Comparison of ENCODE assay signal across 8 cellular contexts in genomic region chr5:140664353-140665119, GRCh38. TPM values are rescaled to one million over a fixed set of nuclear protein-coding genes. Genes with fewer than 3 reads are reported as not detected.
A peak's percentile ranks its signal among the peaks of the same experiment; 100 is the strongest.
DNase-seq lines count a peak whose midpoint lies in the region; TF ChIP-seq lines count a peak whose summit lies in the region.

TSS of gene WDR55 (plus strand) at chr5:140664904. CDS start at chr5:140664913, 9 bp downstream.

- no peak within 1 kb of the TSS for H3K4ac ChIP-seq in H9 (ENCODE audit: low read depth, low read length)

- no peak within 1 kb of the TSS for H3K56ac ChIP-seq in H9 (ENCODE audit: insufficient read length, low read depth, low read length)

- H2BK20ac ChIP-seq in H9 (ENCODE audit: low read depth, low read length, poor library complexity, severe bottlenecking) = no peak within 1 kb of the TSS

- no peaks in the 10 kb centered on the region for H4K20me1 ChIP-seq in H9 (ENCODE audit: control insufficient read depth, insufficient read depth, insufficient read length)

- H3K18ac ChIP-seq in H9 (ENCODE audit: insufficient read length, low read depth, low read length) = no peak within 1 kb of the TSS

- no peaks in the 10 kb centered on the region for H3K27me3 Mint-ChIP-seq in H9 (ENCODE audit: low read depth)
- no peaks in the 10 kb centered on the region for H3K27me3 Mint-ChIP-seq in neural crest cell (ENCODE audit: low read depth)

- no peak within 1 kb of the TSS for H3K23ac ChIP-seq in H9 (ENCODE audit: insufficient read length, low read depth, low read length)

- H3K27ac ChIP-seq in H9 (ENCODE audit: insufficient read length, low read depth, low read length) = no peak within 1 kb of the TSS
- H3K27ac ChIP-seq in stomach smooth muscle (ENCODE audit: low read length) = peak within 1 kb of the TSS; percentile 89

- H3K4me1 ChIP-seq in ES-I3 (ENCODE audit: insufficient read depth, low read length) (no peaks in the 10 kb centered on the region), H9 (ENCODE audit: insufficient read depth, low read length) (no peaks in the 10 kb centered on the region), stomach smooth muscle (ENCODE audit: control insufficient read depth, insufficient read depth, low read length) (peaks cover 20% of the 10 kb centered on the region)

- peaks cover 5% of the 10 kb centered on the region for H3K23me2 ChIP-seq in H9 (ENCODE audit: insufficient read length, low read depth, low read length, poor library complexity, severe bottlenecking)

- H3K4me1 Mint-ChIP-seq in H9 (peaks cover 0 to 6% of the 10 kb centered on the region in 2 experiments; a peak in 2 of 4 replicates), neural crest cell (peaks cover 28% of the 10 kb centered on the region)

- H3K4me3 ChIP-seq in MG63 (peak within 1 kb of the TSS; percentile 97), foreskin fibroblast (ENCODE audit: low read depth in 1 of 2, low read length in 2 of 2) (peak within 1 kb of the TSS; percentile 85 to 94), stomach smooth muscle (ENCODE audit: low read length in 2 of 2) (peak within 1 kb of the TSS; percentile 95 to 99)

- peak within 1 kb of the TSS; percentile 58; the same call in 1 of the 2 replicates for H3K14ac ChIP-seq in H9 (ENCODE audit: insufficient read depth, low read length)

- H3K4me2 ChIP-seq in H9 (ENCODE audit: insufficient read depth, insufficient read length, low read length) = peak within 1 kb of the TSS; percentile 93

- H2BK5ac ChIP-seq in H9 (ENCODE audit: insufficient read length, low read length) = no peak within 1 kb of the TSS

- H2AFZ ChIP-seq in H9 (ENCODE audit: low read length) = peak within 1 kb of the TSS; percentile 82

- H3K9me3 Mint-ChIP-seq in H9 (no peaks in the 10 kb centered on the region), neural crest cell (no peaks in the 10 kb centered on the region)

- peak; percentile 97 for DNase-seq in H9
- peak; percentile 99 for DNase-seq in MG63
- peak; percentile 97 for DNase-seq in SIG-M5 treated with dmso at 0.1 percent for 504 hours (lab: John Stamatoyannopoulos, UW; ENCODE audit: unreplicated experiment)
- peak; percentile 95 for DNase-seq in activated gamma-delta T cell treated with anti-CD3 and anti-CD28 coated beads, Interleukin-2, amount 50 U/mL, for 16 hours (ENCODE audit: low read depth)
- DNase-seq in foreskin fibroblast = peak; percentile 93 to 97
- DNase-seq in neural crest cell (ENCODE audit: low read depth, low spot score) = peak; percentile 89

- no peak within 1 kb of the TSS for H2AK5ac ChIP-seq in H9 (ENCODE audit: insufficient read length, low read length)

- H3K27me3 ChIP-seq in H9 (ENCODE audit: insufficient read depth, low read length) = no peaks in the 10 kb centered on the region
- H3K27me3 ChIP-seq in MG63 = no peaks in the 10 kb centered on the region
- H3K27me3 ChIP-seq in stomach smooth muscle (ENCODE audit: control insufficient read depth in 1 of 2, insufficient read depth in 2 of 2, low read length in 2 of 2) = no peaks in the 10 kb centered on the region

- no CpG with 5 or more reads among the region's 54 CpGs for WGBS in H9 (ENCODE audit: extremely low coverage, insufficient read length, low lambda C conversion rate)

- H3K4me3 Mint-ChIP-seq in H9 = peak within 1 kb of the TSS; percentile 97
- peak within 1 kb of the TSS; percentile 95 for H3K4me3 Mint-ChIP-seq in neural crest cell

- peak within 1 kb of the TSS; percentile 65 to 94 (median 85); a peak in 6 of 7 replicates for H3K27ac Mint-ChIP-seq in H9
- H3K27ac Mint-ChIP-seq in neural crest cell (ENCODE audit: unreplicated experiment) = peak within 1 kb of the TSS; percentile 97

- no peak within 1 kb of the TSS for H4K8ac ChIP-seq in H9 (replicated peaks; ENCODE audit: insufficient read length, low read depth, low read length)

- H2BK120ac ChIP-seq in H9 (ENCODE audit: low read depth, low read length, poor library complexity, severe bottlenecking) = no peak within 1 kb of the TSS

- H4K91ac ChIP-seq in H9 (ENCODE audit: insufficient read length, low read depth, low read length) = no peak within 1 kb of the TSS

- peaks cover 4% of the 10 kb centered on the region for H3K79me1 ChIP-seq in H9 (ENCODE audit: insufficient read depth, low read depth, low read length, poor library complexity, severe bottlenecking)

- no peak within 1 kb of the TSS for H2BK15ac ChIP-seq in H9 (ENCODE audit: low read depth, low read length)

- no peaks in the 10 kb centered on the region for H3K79me2 ChIP-seq in H9 (ENCODE audit: insufficient read depth, low read length)

- H3K9ac ChIP-seq in ES-I3 (ENCODE audit: low read depth, low read length) = peak within 1 kb of the TSS; percentile 79
- peak within 1 kb of the TSS; percentile 65 for H3K9ac ChIP-seq in H9 (ENCODE audit: extremely low read depth, insufficient read length, low read length)
- peak within 1 kb of the TSS; percentile 91 to 95 for H3K9ac ChIP-seq in stomach smooth muscle (ENCODE audit: low read length in 2 of 2)

- H3K36me3 Mint-ChIP-seq in H9 (ENCODE audit: insufficient read depth in 1 of 3, low read depth in 3 of 3) (peaks cover 21 to 72% (median 61%) of the 10 kb centered on the region in 3 experiments; a peak in 6 of 7 replicates), neural crest cell (ENCODE audit: low read depth) (peaks cover 21% of the 10 kb centered on the region)

- no peak within 1 kb of the TSS for H2BK12ac ChIP-seq in H9 (ENCODE audit: insufficient read length, low read depth, low read length)

- H3K9me3 ChIP-seq in ES-I3 (ENCODE audit: control insufficient read depth, insufficient read depth, low read length) (no peaks in the 10 kb centered on the region), H9 (ENCODE audit: control insufficient read depth, low read depth, low read length) (no peaks in the 10 kb centered on the region), MG63 (no peaks in the 10 kb centered on the region), stomach smooth muscle (ENCODE audit: control insufficient read depth in 2 of 2, low read length in 2 of 2) (no peaks in the 10 kb centered on the region)

- no peak for TF ChIP-seq CTCF in H9 (conservative IDR thresholded peaks at IDR 0.05)
- no peak for TF ChIP-seq CTCF in foreskin fibroblast (IDR thresholded peaks at IDR 0.05; ENCODE audit: low read depth, low read length)
- TF ChIP-seq CTCF in neural crest cell (conservative IDR thresholded peaks at IDR 0.05) = no peak

- H3K36me3 ChIP-seq in ES-I3 (ENCODE audit: insufficient read depth, low read length) = peaks cover 9% of the 10 kb centered on the region
- peaks cover 74% of the 10 kb centered on the region for H3K36me3 ChIP-seq in MG63
- peaks cover 41 to 49% of the 10 kb centered on the region in 2 donors for H3K36me3 ChIP-seq in stomach smooth muscle (ENCODE audit: control insufficient read depth in 2 of 2, insufficient read depth in 2 of 2, low read length in 2 of 2)

- no peak within 1 kb of the TSS for H3T11ph ChIP-seq in H9 (ENCODE audit: low read length)

- H4K5ac ChIP-seq in H9 (ENCODE audit: insufficient read length, low read depth, low read length) = no peak within 1 kb of the TSS

RNA-seq across cellular contexts. Expression of gene WDR55, which starts in this region (rescaled TPM):
- total RNA-seq in H9 (2021) (24.7 and 26.6 TPM in 2 replicates), neural crest cell (23.6 and 24.0 TPM in 2 replicates)
- 28.8 and 38.9 TPM in 2 replicates for total RNA-seq in MG63 (2014; rRNA removed; shearing (Covaris generic); ENCODE audit: low replicate concordance)
